14 cellular contexts compared by ENCODE assay signal in genomic region chr11:130947481-130947880, GRCh38.
"Had no signal": no experiment of that assay in that cellular context is flagged by ENCODE, and none has a peak within 500 bp of the region (broad histone marks: within the 10 kb centered on the region; RNA-seq: fewer than 3 reads in every experiment).

No MANE protein-coding gene starts in this region.

- H3K9me3 ChIP-seq: lower lobe of right lung, upper lobe of right lung had no signal

- ATAC-seq: activated CD8-positive, alpha-beta memory T cell treated with anti-CD3 and anti-CD28 coated beads, Interleukin-2, amount 10 ng/mL, durations not matched to agents 7 days and 5 days; activated naive CD4-positive, alpha-beta T cell treated with anti-CD3 and anti-CD28 coated beads, Interleukin-2, amount 50 U/mL, for 72 hours; lower lobe of right lung; naive thymus-derived CD4-positive, alpha-beta T cell; upper lobe of right lung had no signal

- H3K27me3 ChIP-seq: hepatocyte, upper lobe of right lung had no signal

- DNase-seq: activated CD4-positive, alpha-beta T cell treated with anti-CD3 and anti-CD28 coated beads, Interleukin-2, amount 50 U/mL, for 4 hours; activated CD8-positive, alpha-beta memory T cell treated with anti-CD3 and anti-CD28 coated beads, Interleukin-2, amount 10 ng/mL, durations not matched to agents 7 days and 5 days; activated effector memory CD4-positive, alpha-beta T cell treated with Interleukin-2 at 50 U/mL for 16 hours; activated T-cell treated with anti-CD3 and anti-CD28 coated beads, Interleukin-2, amount 50 U/mL, for 24 hours; anterior cingulate cortex; lower lobe of right lung; naive thymus-derived CD4-positive, alpha-beta T cell; posterior cingulate gyrus; small intestine; stimulated activated naive CD4-positive, alpha-beta T cell treated with Interleukin-2 at 50 U/mL for 16 hours; SW 1271; upper lobe of right lung had no signal

- H3K36me3 ChIP-seq: lower lobe of right lung, upper lobe of right lung had no signal

- H3K27ac ChIP-seq: hepatocyte, lower lobe of right lung, upper lobe of right lung had no signal

- H3K4me1 ChIP-seq: lower lobe of right lung, upper lobe of right lung had no signal

- H3K4me3 ChIP-seq: hepatocyte, lower lobe of right lung, upper lobe of right lung had no signal
